7 cellular contexts compared by ENCODE assay signal in genomic region chr5:5234912-5235311, GRCh38.
"Had no signal": no experiment of that assay in that cellular context is flagged by ENCODE, and none has a peak within 500 bp of the region (broad histone marks: within the 10 kb centered on the region; RNA-seq: fewer than 3 reads in every experiment).

No MANE protein-coding gene starts in this region.

- FAIRE-seq: H1, H54, HepG2 had no signal

- H3K4me2 ChIP-seq: GM23338 had no signal

- H3K4me1 Mint-ChIP-seq: IgD-negative memory B cell had no signal

- H3K36me3 Mint-ChIP-seq: IgD-negative memory B cell had no signal

- ATAC-seq: GM23338, HepG2 had no signal

- H3K27ac Mint-ChIP-seq: GM23338, H9, IgD-negative memory B cell had no signal

- H2AFZ ChIP-seq: GM23338 had no signal

- H3K4me3 Mint-ChIP-seq: GM23338, H9, IgD-negative memory B cell had no signal

- DNase-seq: H9, HCEC 1CT had no signal

- H3K4me3 ChIP-seq: GM23338 had no signal

- H3K9me3 Mint-ChIP-seq: GM23338, H9 had no signal

- H3K27me3 Mint-ChIP-seq: IgD-negative memory B cell had no signal
